In genomic region chr20:10488436-10489053, GRCh38 we compare ENCODE assay signal across 19 cellular contexts. TPM values are rescaled to one million over a fixed set of nuclear protein-coding genes. Genes with fewer than 3 reads are reported as not detected.
A peak's percentile ranks its signal among the peaks of the same experiment; 100 is the strongest.
DNase-seq lines count a peak whose midpoint lies in the region; ATAC-seq, FAIRE-seq and TF ChIP-seq lines count a peak whose summit lies in the region.
"Had no signal": no experiment of that assay in that cellular context is flagged by ENCODE, and none has a peak within 500 bp of the region (broad histone marks: within the 10 kb centered on the region; RNA-seq: fewer than 3 reads in every experiment).

No MANE protein-coding gene starts in this region.

- CTCF ChIA-PET in naive thymus-derived CD4-positive, alpha-beta T cell (lab: Charles Lee): no interaction called here

- no peak overlapping the region for H2BK120ac ChIP-seq in neuronal stem cell (ENCODE audit: low read depth, low read length)

- FAIRE-seq in astrocyte (lab: Jason Lieb, UNC): no peak
- FAIRE-seq: GM18507, GM19239, RCC 7860 had no signal

- POLR2A ChIA-PET in naive thymus-derived CD4-positive, alpha-beta T cell (lab: Charles Lee): no interaction called here

- peaks cover 34% of the 10 kb centered on the region for H3K4me1 Mint-ChIP-seq in astrocyte (ENCODE audit: low read depth, unreplicated experiment)
- peaks cover 4 to 36% (median 12%) of the 10 kb centered on the region in 7 donors for H3K4me1 Mint-ChIP-seq in naive thymus-derived CD4-positive, alpha-beta T cell

- H3K27me3 ChIP-seq in HL-60 (ENCODE audit: insufficient read depth, poor library complexity, severe bottlenecking) (no peaks in the 10 kb centered on the region), astrocyte (ENCODE audit: insufficient read depth, low read length) (no peaks in the 10 kb centered on the region), neuronal stem cell (ENCODE audit: control insufficient read depth in 3 of 3, insufficient read depth in 3 of 3, low read depth in 1 of 3, low read length in 3 of 3) (no peaks in the 10 kb centered on the region), right atrium auricular region (no peaks in the 10 kb centered on the region)
- no peaks in the 10 kb centered on the region for H3K27me3 ChIP-seq in naive thymus-derived CD4-positive, alpha-beta T cell (ENCODE audit: control insufficient read depth in 2 of 2, insufficient read depth in 2 of 2, low read length in 2 of 2)
- H3K27me3 ChIP-seq: BLaER1 had no signal

- ATAC-seq in naive thymus-derived CD4-positive, alpha-beta T cell: peak; percentile 80

- H2BK5ac ChIP-seq in neuronal stem cell (ENCODE audit: low read length): no peak overlapping the region

- no peaks in the 10 kb centered on the region for H3K79me1 ChIP-seq in neuronal stem cell (ENCODE audit: low read depth, low read length)

- no peak overlapping the region for H3K4me2 ChIP-seq in astrocyte (ENCODE audit: low read length)
- no peak overlapping the region for H3K4me2 ChIP-seq in neuronal stem cell (ENCODE audit: insufficient read depth, low read length, poor library complexity, severe bottlenecking)
- H3K4me2 ChIP-seq: BLaER1 had no signal

- no peaks in the 10 kb centered on the region for H3K79me2 ChIP-seq in astrocyte (ENCODE audit: insufficient read depth, low read length)

- no peak overlapping the region for H2AK5ac ChIP-seq in neuronal stem cell (ENCODE audit: low read depth, low read length)

- no peak overlapping the region for H3K4me3 Mint-ChIP-seq in astrocyte (ENCODE audit: unreplicated experiment)
- no peak overlapping the region for H3K4me3 Mint-ChIP-seq in naive thymus-derived CD4-positive, alpha-beta T cell
- H3K4me3 Mint-ChIP-seq: H9 had no signal

- H3K9me3 Mint-ChIP-seq in astrocyte (ENCODE audit: unreplicated experiment): no peaks in the 10 kb centered on the region
- no peaks in the 10 kb centered on the region for H3K9me3 Mint-ChIP-seq in naive thymus-derived CD4-positive, alpha-beta T cell

- no peak overlapping the region for H2AFZ ChIP-seq in astrocyte (ENCODE audit: low read depth, low read length)
- H2AFZ ChIP-seq in neuronal stem cell (ENCODE audit: low read length): no peak overlapping the region

- TF ChIP-seq CTCF in HL-60 (IDR thresholded peaks at IDR 0.05; ENCODE audit: insufficient read depth, low read length) (no peak), astrocyte (IDR thresholded peaks at IDR 0.05; ENCODE audit: insufficient read depth, low read depth, low read length) (no peak), right atrium auricular region (IDR thresholded peaks at IDR 0.05) (no peak)

- peaks cover 6% of the 10 kb centered on the region for H4K20me1 ChIP-seq in astrocyte (ENCODE audit: insufficient read depth, low read length)
- H4K20me1 ChIP-seq: BLaER1 had no signal

- H3K4me3 ChIP-seq in HL-60 (replicated peaks; ENCODE audit: insufficient read depth, low read length) (no peak overlapping the region), astrocyte (ENCODE audit: insufficient read depth, low read depth, low read length) (no peak overlapping the region), neuronal stem cell (ENCODE audit: low read length in 2 of 2) (no peak overlapping the region), right atrium auricular region (no peak overlapping the region)
- H3K4me3 ChIP-seq in naive thymus-derived CD4-positive, alpha-beta T cell (ENCODE audit: low read length): no peak overlapping the region
- H3K4me3 ChIP-seq: BLaER1 had no signal

- H4K8ac ChIP-seq in neuronal stem cell (ENCODE audit: low read depth, low read length): no peak overlapping the region

- H4K91ac ChIP-seq in neuronal stem cell (ENCODE audit: low read depth, low read length, poor library complexity): no peak overlapping the region

- H3K27me3 Mint-ChIP-seq in astrocyte (ENCODE audit: low read depth, unreplicated experiment): no peaks in the 10 kb centered on the region
- H3K27me3 Mint-ChIP-seq in naive thymus-derived CD4-positive, alpha-beta T cell: no peaks in the 10 kb centered on the region

- H3K27ac ChIP-seq in HL-60 (replicated peaks) (peak overlapping the region; percentile 43), astrocyte (ENCODE audit: low read depth, low read length) (no peak overlapping the region), neuronal stem cell (replicated peaks; ENCODE audit: low read length) (no peak overlapping the region), right atrium auricular region (no peak overlapping the region)
- H3K27ac ChIP-seq in naive thymus-derived CD4-positive, alpha-beta T cell (ENCODE audit: low read depth, low read length): no peak overlapping the region
- H3K27ac ChIP-seq: BLaER1 had no signal

- H3K4ac ChIP-seq in neuronal stem cell (ENCODE audit: low read length): no peak overlapping the region

- intact Hi-C loops in naive thymus-derived CD4-positive, alpha-beta T cell (cut with micrococcal nuclease): no loop called here

- H3K14ac ChIP-seq in neuronal stem cell (ENCODE audit: low read length): no peak overlapping the region

- no peak overlapping the region for H2BK15ac ChIP-seq in neuronal stem cell (ENCODE audit: low read length)

- H3K9ac ChIP-seq in astrocyte (ENCODE audit: low read length): no peak overlapping the region
- H3K9ac ChIP-seq in neuronal stem cell (ENCODE audit: low read depth, low read length, poor library complexity): no peak overlapping the region
- H3K9ac ChIP-seq: BLaER1 had no signal

- H3K36me3 Mint-ChIP-seq in astrocyte (ENCODE audit: low read depth, unreplicated experiment): peaks cover 2% of the 10 kb centered on the region
- peaks cover 0 to 15% (median 0%) of the 10 kb centered on the region in 5 donors for H3K36me3 Mint-ChIP-seq in naive thymus-derived CD4-positive, alpha-beta T cell

- no peak overlapping the region for H2BK12ac ChIP-seq in neuronal stem cell (ENCODE audit: low read length)

- H3K4me1 ChIP-seq in astrocyte (ENCODE audit: insufficient read depth, low read length) (no peaks in the 10 kb centered on the region), neuronal stem cell (ENCODE audit: control insufficient read depth in 2 of 2, insufficient read depth in 1 of 2, low read depth in 1 of 2, low read length in 2 of 2) (peaks cover 11 to 25% of the 10 kb centered on the region in 2 donors), right atrium auricular region (peaks cover 0 to 8% of the 10 kb centered on the region in 2 donors)
- H3K4me1 ChIP-seq in naive thymus-derived CD4-positive, alpha-beta T cell (ENCODE audit: control insufficient read depth in 2 of 2, insufficient read depth in 2 of 2, low read length in 2 of 2): no peaks in the 10 kb centered on the region

- no peak overlapping the region for H3K18ac ChIP-seq in neuronal stem cell (ENCODE audit: low read length)

- H3K9me3 ChIP-seq in astrocyte (ENCODE audit: insufficient read depth, low read depth, low read length): no peaks in the 10 kb centered on the region
- no peaks in the 10 kb centered on the region for H3K9me3 ChIP-seq in naive thymus-derived CD4-positive, alpha-beta T cell (ENCODE audit: control insufficient read depth in 2 of 3, low read length in 3 of 3)
- H3K9me3 ChIP-seq in neuronal stem cell (replicated peaks in 1 of 2; ENCODE audit: control insufficient read depth in 2 of 2, insufficient read depth in 1 of 2, low read depth in 1 of 2, low read length in 2 of 2): peaks cover 0 to 4% of the 10 kb centered on the region in 2 donors
- no peaks in the 10 kb centered on the region for H3K9me3 ChIP-seq in right atrium auricular region
- H3K9me3 ChIP-seq: BLaER1 had no signal

- H3K36me3 ChIP-seq in astrocyte (ENCODE audit: insufficient read depth, low read length): no peaks in the 10 kb centered on the region
- no peaks in the 10 kb centered on the region for H3K36me3 ChIP-seq in naive thymus-derived CD4-positive, alpha-beta T cell (ENCODE audit: control insufficient read depth in 2 of 3, insufficient read depth in 3 of 3, low read length in 3 of 3)
- H3K36me3 ChIP-seq in neuronal stem cell (replicated peaks in 1 of 2; ENCODE audit: control insufficient read depth in 2 of 2, insufficient read depth in 2 of 2, low read length in 2 of 2): no peaks in the 10 kb centered on the region
- no peaks in the 10 kb centered on the region for H3K36me3 ChIP-seq in right atrium auricular region
- H3K36me3 ChIP-seq: BLaER1 had no signal

- DNase-seq in HL-60 (ENCODE audit: low read depth in 1 of 2, low spot score in 1 of 2) (peak in 1 of 2 experiments; percentile 63), NOMO-1 treated with DMSO at 0.1 percent for 48 hours (lab: John Stamatoyannopoulos, UW; ENCODE audit: unreplicated experiment) (peak; percentile 79), astrocyte (ENCODE audit: low read depth) (no peak), HuH-7 (ENCODE audit: low spot score) (no peak), neuronal stem cell (ENCODE audit: low spot score) (no peak), right atrium auricular region (ENCODE audit: low spot score) (no peak), DMS153 treated with DMSO at 0.1 percent for 48 hours (lab: John Stamatoyannopoulos, UW; ENCODE audit: unreplicated experiment) (no peak)
- DNase-seq in naive thymus-derived CD4-positive, alpha-beta T cell: no peak
- DNase-seq: DMS53, H9, NCI-H1092 treated with DMSO at 0.1 percent for 48 hours, NCI-H1694, NCI-H345, NCI-H69, SHP77 treated with DMSO at 0.1 percent for 48 hours had no signal

- H3K23ac ChIP-seq in neuronal stem cell (ENCODE audit: low read depth, low read length, poor library complexity): no peak overlapping the region

- H3K27ac Mint-ChIP-seq in astrocyte (ENCODE audit: unreplicated experiment): peak overlapping the region; percentile 55
- H3K27ac Mint-ChIP-seq in naive thymus-derived CD4-positive, alpha-beta T cell: no peak overlapping the region

- WGBS in neuronal stem cell (ENCODE audit: extremely low coverage in 2 of 2, insufficient read length in 2 of 2, insufficient replicate concordance in 1 of 2), 2 donors: no CpG with 5 or more reads among the region's 2 CpGs

RNA-seq across cellular contexts. Expression of gene SLX4IP, which starts 53.4 kb away (rescaled TPM):
- total RNA-seq in astrocyte: 4.7 and 5.3 TPM in 2 replicates
- total RNA-seq in naive thymus-derived CD4-positive, alpha-beta T cell: 1 to 10 TPM; 4.2 to 8.2 (median 6.5) TPM
- 1 to 10 TPM; 1.6 to 2.2 TPM for polyA plus RNA-seq in naive thymus-derived CD4-positive, alpha-beta T cell
- polyA plus RNA-seq in neuronal stem cell (2013, experiment 1 of 2): 3.3 TPM
- 3.3 TPM for polyA plus RNA-seq in neuronal stem cell (2013, experiment 2 of 2)
- 1 to 10 TPM; 1.1 to 2.0 TPM for total RNA-seq in right atrium auricular region

RNA-seq across cellular contexts. Expression of gene MKKS, which starts 54.5 kb away (rescaled TPM):
- total RNA-seq in astrocyte: 13.4 and 14.2 TPM in 2 replicates
- total RNA-seq in naive thymus-derived CD4-positive, alpha-beta T cell: 10 to 100 TPM in 2 of 5 experiments, 1 to 10 TPM in 3; 4.5 to 16.5 (median 9.8) TPM
- 10 to 100 TPM; 36.4 to 38.6 TPM for polyA plus RNA-seq in naive thymus-derived CD4-positive, alpha-beta T cell
- 31.2 TPM for polyA plus RNA-seq in neuronal stem cell (2013, experiment 1 of 2)
- 31.1 TPM for polyA plus RNA-seq in neuronal stem cell (2013, experiment 2 of 2)
- total RNA-seq in right atrium auricular region: 10 to 100 TPM; 12.4 to 15.4 TPM
